25 cellular contexts compared by ENCODE assay signal in genomic region chr4:89267392-89267791, GRCh38. TPM values are rescaled to one million over a fixed set of nuclear protein-coding genes. Genes with fewer than 3 reads are reported as not detected.
DNase-seq lines count a peak whose midpoint lies in the region; ATAC-seq and TF ChIP-seq lines count a peak whose summit lies in the region.
"Had no signal": no experiment of that assay in that cellular context is flagged by ENCODE, and none has a peak within 500 bp of the region (broad histone marks: within the 10 kb centered on the region; RNA-seq: fewer than 3 reads in every experiment).

No MANE protein-coding gene starts in this region.

- H3K4me1 Mint-ChIP-seq in activated CD8-positive, alpha-beta T cell treated with anti-CD3 and anti-CD28 coated beads for 36 hours (ENCODE audit: low read depth): peaks cover 77% of the 10 kb centered on the region
- H3K4me1 Mint-ChIP-seq in activated CD8-positive, alpha-beta T cell treated with anti-CD3 and anti-CD28 coated beads, Interleukin-2, amount 10 ng/mL, durations not matched to agents 7 days and 5 days (ENCODE audit: low read depth): peaks cover 53% of the 10 kb centered on the region
- peaks cover 88% of the 10 kb centered on the region for H3K4me1 Mint-ChIP-seq in CD4-positive, alpha-beta T cell (ENCODE audit: low read depth)
- peaks cover 79 to 87% of the 10 kb centered on the region in 2 donors for H3K4me1 Mint-ChIP-seq in immature natural killer cell

- H3K4me3 ChIP-seq in cardiac muscle cell (no peak overlapping the region), OCI-LY7 (ENCODE audit: low read depth, low read length, poor library complexity, severe bottlenecking) (no peak overlapping the region)
- H3K4me3 ChIP-seq: BLaER1 treated with 17β-estradiol and CSF1 and Interleukin-3, amounts not matched to agents 10 nM and 100 nM; SJSA1 had no signal

- intact Hi-C loops in activated CD8-positive, alpha-beta T cell treated with anti-CD3 and anti-CD28 coated beads for 36 hours (cut with micrococcal nuclease): no loop called here
- intact Hi-C loops in CD4-positive, alpha-beta T cell (cut with DNase I, micrococcal nuclease): no loop called here
- intact Hi-C loops in OCI-LY7 (cut with micrococcal nuclease; ENCODE audit: unreplicated experiment): no loop called here

- ATAC-seq in activated CD8-positive, alpha-beta T cell treated with anti-CD3 and anti-CD28 coated beads for 36 hours: no peak
- ATAC-seq in activated CD8-positive, alpha-beta T cell treated with anti-CD3 and anti-CD28 coated beads, Interleukin-2, amount 10 ng/mL, durations not matched to agents 7 days and 5 days: no peak
- ATAC-seq in CD4-positive, alpha-beta T cell (ENCODE audit: poor library complexity): no peak
- ATAC-seq: Panc1 had no signal

- H4K20me1 ChIP-seq in OCI-LY7 (ENCODE audit: insufficient read depth, low read length): no peaks in the 10 kb centered on the region

- H2AFZ ChIP-seq in OCI-LY7 (ENCODE audit: low read length): no peak overlapping the region

- H3K27me3 ChIP-seq in CD4-positive, alpha-beta T cell (ENCODE audit: control insufficient read depth, insufficient read depth, low read length): no peaks in the 10 kb centered on the region
- no peaks in the 10 kb centered on the region for H3K27me3 ChIP-seq in cardiac muscle cell
- H3K27me3 ChIP-seq: BLaER1 treated with 17β-estradiol and CSF1 and Interleukin-3, amounts not matched to agents 10 nM and 100 nM; SJSA1 had no signal

- peaks cover 27% of the 10 kb centered on the region for H3K36me3 Mint-ChIP-seq in activated CD8-positive, alpha-beta T cell treated with anti-CD3 and anti-CD28 coated beads for 36 hours (ENCODE audit: low read depth)
- H3K36me3 Mint-ChIP-seq in activated CD8-positive, alpha-beta T cell treated with anti-CD3 and anti-CD28 coated beads, Interleukin-2, amount 10 ng/mL, durations not matched to agents 7 days and 5 days (ENCODE audit: low read depth): peaks cover 73% of the 10 kb centered on the region
- H3K36me3 Mint-ChIP-seq in CD4-positive, alpha-beta T cell (ENCODE audit: low read depth): peaks cover 42% of the 10 kb centered on the region
- peaks cover 0 to 8% (median 5%) of the 10 kb centered on the region in 3 donors for H3K36me3 Mint-ChIP-seq in immature natural killer cell

- no peak for TF ChIP-seq CTCF in activated CD8-positive, alpha-beta T cell treated with anti-CD3 and anti-CD28 coated beads for 36 hours (IDR thresholded peaks at IDR 0.05)
- TF ChIP-seq CTCF in CD4-positive, alpha-beta T cell (IDR thresholded peaks at IDR 0.05): no peak
- TF ChIP-seq CTCF in cardiac muscle cell (IDR thresholded peaks at IDR 0.05; ENCODE audit: low read depth, low read length): no peak
- TF ChIP-seq CTCF in OCI-LY7 (conservative IDR thresholded peaks at IDR 0.05; ENCODE audit: low read length): no peak

- CTCF ChIA-PET in activated CD8-positive, alpha-beta T cell treated with anti-CD3 and anti-CD28 coated beads for 36 hours (lab: Charles Lee): no interaction called here
- CTCF ChIA-PET in activated CD8-positive, alpha-beta T cell treated with anti-CD3 and anti-CD28 coated beads, Interleukin-2, amount 10 ng/mL, durations not matched to agents 7 days and 5 days (lab: Charles Lee): no interaction called here
- CTCF ChIA-PET in CD4-positive, alpha-beta T cell (lab: Charles Lee): no interaction called here
- CTCF ChIA-PET in OCI-LY7 (lab: Charles Lee; ENCODE audit: unreplicated experiment): no interaction called here

- H3K79me2 ChIP-seq in OCI-LY7 (ENCODE audit: insufficient read depth, low read depth, low read length): no peaks in the 10 kb centered on the region

- no TSS peak for BruUV-seq in OCI-LY7 (replicated peaks; lab: Mats Ljungman, UMichigan)

- H3K9me3 Mint-ChIP-seq in activated CD8-positive, alpha-beta T cell treated with anti-CD3 and anti-CD28 coated beads for 36 hours: peaks cover 14% of the 10 kb centered on the region
- peaks cover 18% of the 10 kb centered on the region for H3K9me3 Mint-ChIP-seq in activated CD8-positive, alpha-beta T cell treated with anti-CD3 and anti-CD28 coated beads, Interleukin-2, amount 10 ng/mL, durations not matched to agents 7 days and 5 days (ENCODE audit: insufficient read depth)
- peaks cover 8% of the 10 kb centered on the region for H3K9me3 Mint-ChIP-seq in CD4-positive, alpha-beta T cell
- no peaks in the 10 kb centered on the region for H3K9me3 Mint-ChIP-seq in immature natural killer cell

- no peak overlapping the region for H3K4me2 ChIP-seq in OCI-LY7 (ENCODE audit: low read length)
- H3K4me2 ChIP-seq: KMS-11 had no signal

- no peak overlapping the region for H3K27ac ChIP-seq in CD4-positive, alpha-beta T cell (ENCODE audit: low read depth, low read length)
- H3K27ac ChIP-seq in cardiac muscle cell: peak overlapping the region; percentile 69
- no peak overlapping the region for H3K27ac ChIP-seq in OCI-LY7 (ENCODE audit: low read depth, low read length, poor library complexity, severe bottlenecking)
- H3K27ac ChIP-seq: KMS-11, SJSA1 had no signal

- no peaks in the 10 kb centered on the region for H3K9me3 ChIP-seq in CD4-positive, alpha-beta T cell (ENCODE audit: control insufficient read depth, low read length)
- H3K9me3 ChIP-seq in cardiac muscle cell (ENCODE audit: low read depth): no peaks in the 10 kb centered on the region
- H3K9me3 ChIP-seq in OCI-LY7 (ENCODE audit: low read length): no peaks in the 10 kb centered on the region
- H3K9me3 ChIP-seq: SJSA1 had no signal

- H3K4me3 Mint-ChIP-seq in activated CD8-positive, alpha-beta T cell treated with anti-CD3 and anti-CD28 coated beads for 36 hours: no peak overlapping the region
- H3K4me3 Mint-ChIP-seq in activated CD8-positive, alpha-beta T cell treated with anti-CD3 and anti-CD28 coated beads, Interleukin-2, amount 10 ng/mL, durations not matched to agents 7 days and 5 days: no peak overlapping the region
- no peak overlapping the region for H3K4me3 Mint-ChIP-seq in CD4-positive, alpha-beta T cell
- H3K4me3 Mint-ChIP-seq in immature natural killer cell: no peak overlapping the region

- POLR2A ChIA-PET in activated CD8-positive, alpha-beta T cell treated with anti-CD3 and anti-CD28 coated beads for 36 hours (lab: Charles Lee): interaction anchor here (0.7 kb wide), 1 partner anchor 23 kb away, joined by 3 read pairs; no protein-coding TSS in a partner anchor
- POLR2A ChIA-PET in activated CD8-positive, alpha-beta T cell treated with anti-CD3 and anti-CD28 coated beads, Interleukin-2, amount 10 ng/mL, durations not matched to agents 7 days and 5 days (lab: Charles Lee): no interaction called here
- POLR2A ChIA-PET in CD4-positive, alpha-beta T cell (lab: Charles Lee): no interaction called here
- POLR2A ChIA-PET in OCI-LY7 (lab: Charles Lee): no interaction called here

- H3K36me3 ChIP-seq in cardiac muscle cell (no peaks in the 10 kb centered on the region), OCI-LY7 (ENCODE audit: insufficient read depth, low read length) (no peaks in the 10 kb centered on the region)
- H3K36me3 ChIP-seq: SJSA1 had no signal

- H3K4me1 ChIP-seq in cardiac muscle cell (ENCODE audit: low read depth) (peaks cover 29% of the 10 kb centered on the region), OCI-LY7 (ENCODE audit: insufficient read depth, low read length, poor library complexity, severe bottlenecking) (peaks cover 9% of the 10 kb centered on the region)
- H3K4me1 ChIP-seq: SJSA1 had no signal

- no peaks in the 10 kb centered on the region for H3K9me2 ChIP-seq in OCI-LY7 (ENCODE audit: insufficient read depth, low read length)

- no peaks in the 10 kb centered on the region for H3K27me3 Mint-ChIP-seq in activated CD8-positive, alpha-beta T cell treated with anti-CD3 and anti-CD28 coated beads for 36 hours
- no peaks in the 10 kb centered on the region for H3K27me3 Mint-ChIP-seq in activated CD8-positive, alpha-beta T cell treated with anti-CD3 and anti-CD28 coated beads, Interleukin-2, amount 10 ng/mL, durations not matched to agents 7 days and 5 days (ENCODE audit: low read depth)
- no peaks in the 10 kb centered on the region for H3K27me3 Mint-ChIP-seq in CD4-positive, alpha-beta T cell
- H3K27me3 Mint-ChIP-seq in immature natural killer cell (ENCODE audit: low read depth in 3 of 3): peaks cover 0 to 3% (median 2%) of the 10 kb centered on the region in 3 donors

- DNase-seq in activated CD8-positive, alpha-beta T cell treated with anti-CD3 and anti-CD28 coated beads for 36 hours: no peak
- no peak for DNase-seq in activated CD8-positive, alpha-beta T cell treated with anti-CD3 and anti-CD28 coated beads, Interleukin-2, amount 10 ng/mL, durations not matched to agents 7 days and 5 days
- no peak for DNase-seq in CD4-positive, alpha-beta T cell
- peak in 1 of 2 donors; percentile 52 for DNase-seq in cardiac muscle cell (ENCODE audit: low read depth in 1 of 2, low spot score in 1 of 2)
- DNase-seq in immature natural killer cell: no peak
- DNase-seq in RKO (ENCODE audit: low spot score): no peak
- DNase-seq in OCI-LY7 (ENCODE audit: low spot score): no peak
- no peak for DNase-seq in hepatic stellate cell (ENCODE audit: low spot score)
- DNase-seq: 8988T; DMS53; GDM1; GOT3; HCEC 1CT; IMR-90; NCI-H1092 treated with DMSO at 0.1 percent for 48 hours; NCI-H1436 treated with DMSO at 0.1 percent for 48 hours; NCI-H1930; NCI-H2227 treated with DMSO at 0.1 percent for 48 hours; NCI-H510A; NCI-H774; NK-92 treated with Interleukin-12 subunit alpha and Interleukin-12 subunit beta, amount 100 ng/mL, for 24 hours had no signal

- peak overlapping the region; percentile 11 for H3K27ac Mint-ChIP-seq in activated CD8-positive, alpha-beta T cell treated with anti-CD3 and anti-CD28 coated beads for 36 hours
- H3K27ac Mint-ChIP-seq in activated CD8-positive, alpha-beta T cell treated with anti-CD3 and anti-CD28 coated beads, Interleukin-2, amount 10 ng/mL, durations not matched to agents 7 days and 5 days: no peak overlapping the region
- peak overlapping the region; percentile 19 for H3K27ac Mint-ChIP-seq in CD4-positive, alpha-beta T cell
- peak overlapping the region in 5 of 6 donors; percentile 4 to 34 (median 19) for H3K27ac Mint-ChIP-seq in immature natural killer cell

RNA-seq across cellular contexts. Expression of gene GPRIN3, which starts 40.2 kb away (rescaled TPM):
- total RNA-seq in activated CD8-positive, alpha-beta T cell treated with anti-CD3 and anti-CD28 coated beads for 36 hours: 10 to 100 TPM; 10.6 to 11.8 TPM
- 10 to 100 TPM; 40.6 to 40.8 TPM for total RNA-seq in activated CD8-positive, alpha-beta T cell treated with anti-CD3 and anti-CD28 coated beads, Interleukin-2, amount 10 ng/mL, durations not matched to agents 7 days and 5 days
- total RNA-seq in CD4-positive, alpha-beta T cell: 10 to 100 TPM; 46.4 TPM
- total RNA-seq in cardiac muscle cell (9.7 and 18.0 TPM in 2 replicates), OCI-LY7 (2022) (9.3 and 9.9 TPM in 2 replicates)
- polyA plus RNA-seq in cardiac muscle cell (5.1 and 7.1 TPM in 2 replicates), immature natural killer cell (10 to 100 TPM in 1 of 3 donors, 1 to 10 TPM in 2; 5.5 to 15.9 (median 7.3) TPM)
- total RNA-seq in OCI-LY7 (2014; rRNA removed; shearing (Covaris generic)): 3.6 and 4.6 TPM in 2 replicates
- total RNA-seq: SJSA1 had no signal
- polyA plus RNA-seq: IMR-90 had no signal
